Comparison of ENCODE assay signal across 16 cellular contexts in genomic region chr17:38592487-38592886, GRCh38. TPM values are rescaled to one million over a fixed set of nuclear protein-coding genes. Genes with fewer than 3 reads are reported as not detected.
DNase-seq lines count a peak whose midpoint lies in the region; ATAC-seq and TF ChIP-seq lines count a peak whose summit lies in the region.
"Had no signal": no experiment of that assay in that cellular context is flagged by ENCODE, and none has a peak within 500 bp of the region (broad histone marks: within the 10 kb centered on the region; RNA-seq: fewer than 3 reads in every experiment).

No MANE protein-coding gene starts in this region.

- ATAC-seq in central memory CD8-positive, alpha-beta T cell (replicated peaks; ENCODE audit: extremely low read depth, poor library complexity, severe bottlenecking) = no peak
- no peak for ATAC-seq in HG03469 (IDR thresholded peaks at IDR 0.05; ENCODE audit: unreplicated experiment)
- no peak for ATAC-seq in GM19395 (IDR thresholded peaks at IDR 0.05; ENCODE audit: unreplicated experiment)

- H3K79me2 ChIP-seq in mammary epithelial cell (ENCODE audit: insufficient read depth, low read length) = no peaks in the 10 kb centered on the region
- H3K79me2 ChIP-seq in PC-9 (ENCODE audit: low read depth) = no peaks in the 10 kb centered on the region
- H3K79me2 ChIP-seq in smooth muscle cell (ENCODE audit: low read depth) = no peaks in the 10 kb centered on the region

- no peaks in the 10 kb centered on the region for H3K9me2 ChIP-seq in PC-9 (ENCODE audit: insufficient read depth)
- H3K9me2 ChIP-seq: SK-N-SH had no signal

- H3K4me3 Mint-ChIP-seq in central memory CD8-positive, alpha-beta T cell = peak overlapping the region; percentile 59

- CTCF ChIA-PET in mammary epithelial cell (lab: Charles Lee; ENCODE audit: low non-redundant PET) (no interaction called here), PC-9 (lab: Charles Lee) (interaction anchor here (0.7 kb wide), 1 partner anchor 149 kb away, joined by 26 read pairs; no protein-coding TSS in a partner anchor)

- H3F3A ChIP-seq in PC-9 (ENCODE audit: insufficient read depth, low read depth) = peaks cover 19% of the 10 kb centered on the region
- no peaks in the 10 kb centered on the region for H3F3A ChIP-seq in smooth muscle cell (ENCODE audit: low read depth)

- H3K36me3 ChIP-seq in mammary epithelial cell (ENCODE audit: insufficient read depth, low read length) (no peaks in the 10 kb centered on the region), breast epithelium (no peaks in the 10 kb centered on the region), PC-9 (ENCODE audit: low read depth) (no peaks in the 10 kb centered on the region), smooth muscle cell (ENCODE audit: low read depth) (no peaks in the 10 kb centered on the region)

- POLR2A ChIA-PET in PC-9 (lab: Charles Lee; ENCODE audit: unreplicated experiment) = no interaction called here

- H3K27ac ChIP-seq in mammary epithelial cell (ENCODE audit: insufficient read depth, low read depth, low read length) (no peak overlapping the region), breast epithelium (no peak overlapping the region), PC-9 (no peak overlapping the region), smooth muscle cell (ENCODE audit: low read depth) (no peak overlapping the region)
- H3K27ac ChIP-seq: A549, KMS-11 had no signal

- TF ChIP-seq POLR2A in breast epithelium (IDR thresholded peaks at IDR 0.05) = no peak

- H4K20me1 ChIP-seq in mammary epithelial cell (ENCODE audit: insufficient read depth, low read length) (peaks cover 2% of the 10 kb centered on the region), PC-9 (ENCODE audit: insufficient read depth) (0 out of 2 replicates have a peak, but pooled peaks cover 3% of the 10 kb centered on the region), smooth muscle cell (ENCODE audit: low read depth) (no peaks in the 10 kb centered on the region)

- H3K9ac ChIP-seq in mammary epithelial cell (ENCODE audit: insufficient read depth, low read length) = no peak overlapping the region
- H3K9ac ChIP-seq in smooth muscle cell (ENCODE audit: low read depth) = no peak overlapping the region
- H3K9ac ChIP-seq: KMS-11, SK-N-SH had no signal

- H3K9me3 ChIP-seq in mammary epithelial cell (replicated peaks; ENCODE audit: insufficient read depth, low read length) (no peaks in the 10 kb centered on the region), breast epithelium (no peaks in the 10 kb centered on the region), PC-9 (ENCODE audit: insufficient read depth, low read depth) (no peaks in the 10 kb centered on the region), smooth muscle cell (replicated peaks; ENCODE audit: low read depth) (no peaks in the 10 kb centered on the region)
- H3K9me3 ChIP-seq: A549, SK-N-SH had no signal

- DNase-seq in mammary epithelial cell (no peak), breast epithelium (ENCODE audit: low spot score in 2 of 2) (no peak), PC-9 (no peak), smooth muscle cell (lab: John Stamatoyannopoulos, UW; ENCODE audit: unreplicated experiment) (no peak), DMS53 (lab: John Stamatoyannopoulos, UW) (no peak)
- DNase-seq in central memory CD8-positive, alpha-beta T cell (ENCODE audit: low spot score in 2 of 2) = no peak
- DNase-seq: DMS79, NCI-H1092, NCI-H146, NCI-H510A treated with DMSO at 0.1 percent for 48 hours, SHP77 had no signal

- dilution Hi-C loops in mammary epithelial cell (cut with HindIII; ENCODE audit: low sequenced_read_pairs) = loop anchor here (5.0 kb wide), 1 partner anchor 75 kb away; no protein-coding TSS in a partner anchor

- peaks cover 100% of the 10 kb centered on the region for H3K27me3 Mint-ChIP-seq in central memory CD8-positive, alpha-beta T cell

- peaks cover 14% of the 10 kb centered on the region for H3K27me3 ChIP-seq in mammary epithelial cell (ENCODE audit: insufficient read depth, low read length)
- peaks cover 0 to 3% of the 10 kb centered on the region in 2 donors for H3K27me3 ChIP-seq in breast epithelium
- H3K27me3 ChIP-seq in PC-9 (ENCODE audit: insufficient read depth, low read depth) = no peaks in the 10 kb centered on the region
- no peaks in the 10 kb centered on the region for H3K27me3 ChIP-seq in smooth muscle cell (ENCODE audit: low read depth)

- peaks cover 35% of the 10 kb centered on the region for H3K4me1 Mint-ChIP-seq in central memory CD8-positive, alpha-beta T cell

- no peak overlapping the region for H2AFZ ChIP-seq in mammary epithelial cell (ENCODE audit: low read depth, low read length)
- no peak overlapping the region for H2AFZ ChIP-seq in PC-9
- H2AFZ ChIP-seq in smooth muscle cell (ENCODE audit: low read depth) = no peak overlapping the region

- H3K4me3 ChIP-seq in mammary epithelial cell (replicated peaks in 1 of 3; ENCODE audit: insufficient read depth in 1 of 3, low read depth in 2 of 3, low read length in 3 of 3) (no peak overlapping the region), breast epithelium (no peak overlapping the region), PC-9 (no peak overlapping the region), smooth muscle cell (no peak overlapping the region)
- H3K4me3 ChIP-seq: A549 had no signal

- intact Hi-C loops in mammary epithelial cell (cut with micrococcal nuclease) (no loop called here), breast epithelium (cut with DNase I; ENCODE audit: low total_unique reads) (no loop called here), PC-9 (cut with micrococcal nuclease; ENCODE audit: unreplicated experiment) (no loop called here)

- no peaks in the 10 kb centered on the region for H3K9me3 Mint-ChIP-seq in central memory CD8-positive, alpha-beta T cell

- TF ChIP-seq CTCF in mammary epithelial cell (conservative IDR thresholded peaks at IDR 0.05 in 1 of 2, IDR thresholded peaks at IDR 0.05 in 1 of 2; ENCODE audit: extremely low read depth in 1 of 2, insufficient read depth in 1 of 2, low read depth in 1 of 2, low read length in 2 of 2) (no peak), breast epithelium (IDR thresholded peaks at IDR 0.05) (no peak), PC-9 (conservative IDR thresholded peaks at IDR 0.05) (no peak), smooth muscle cell (IDR thresholded peaks at IDR 0.05; ENCODE audit: borderline replicate concordance, insufficient read depth, poor library complexity, severe bottlenecking) (no peak)

- in situ Hi-C loops in mammary epithelial cell (cut with MboI; ENCODE audit: low sequenced_read_pairs in 2 of 2) = loop anchor here in 1 of 2 donors (10.0 kb wide), 1 partner anchor 62 kb away; no protein-coding TSS in a partner anchor

- peaks cover 2% of the 10 kb centered on the region for H3K36me3 Mint-ChIP-seq in central memory CD8-positive, alpha-beta T cell (ENCODE audit: insufficient read depth)

- BruUV-seq in mammary epithelial cell (replicated peaks; lab: Mats Ljungman, UMichigan) = no TSS peak
- BruUV-seq in PC-9 (replicated peaks; lab: Mats Ljungman, UMichigan) = no TSS peak

- H3K4me2 ChIP-seq in mammary epithelial cell (ENCODE audit: insufficient read depth, low read depth, low read length) = peak overlapping the region; percentile 31
- peak overlapping the region; percentile 68 for H3K4me2 ChIP-seq in PC-9
- H3K4me2 ChIP-seq in smooth muscle cell = peak overlapping the region; percentile 37
- H3K4me2 ChIP-seq: A549, SK-N-SH had no signal

- no peak overlapping the region for H3K27ac Mint-ChIP-seq in central memory CD8-positive, alpha-beta T cell (ENCODE audit: low read depth)

- H3K4me1 ChIP-seq in mammary epithelial cell (ENCODE audit: insufficient read depth, low read length) = peaks cover 19% of the 10 kb centered on the region
- H3K4me1 ChIP-seq in breast epithelium = peaks cover 0 to 6% of the 10 kb centered on the region in 2 donors
- peaks cover 39% of the 10 kb centered on the region for H3K4me1 ChIP-seq in PC-9 (replicated peaks; ENCODE audit: insufficient read depth)
- H3K4me1 ChIP-seq in smooth muscle cell (ENCODE audit: low read depth) = peaks cover 22% of the 10 kb centered on the region

RNA-seq across cellular contexts. Expression of gene SRCIN1, which starts 13.3 kb away (rescaled TPM):
- total RNA-seq in mammary epithelial cell = 1 to 10 TPM in 1 of 2 donors, under 1 TPM in 1; 0.17 to 4.2 TPM
- 0.71 TPM for polyA plus RNA-seq in mammary epithelial cell
- polyA minus RNA-seq in mammary epithelial cell = 0.78 TPM
- total RNA-seq in breast epithelium = 10 to 100 TPM in 1 of 3 donors, 1 to 10 TPM in 2; 4.2 to 10.8 (median 8.8) TPM
- 16.7 and 23.7 TPM in 2 replicates for total RNA-seq in PC-9 (2021)
- total RNA-seq in smooth muscle cell = 0.09 and 0.90 TPM in 2 replicates
- 0.16 and 0.72 TPM in 2 replicates for polyA plus RNA-seq in smooth muscle cell
